In genomic region chr9:4491621-4491975, GRCh38 we compare ENCODE assay signal across 9 cellular contexts. TPM values are rescaled to one million over a fixed set of nuclear protein-coding genes. Genes with fewer than 3 reads are reported as not detected.
DNase-seq lines count a peak whose midpoint lies in the region; ATAC-seq, FAIRE-seq and TF ChIP-seq lines count a peak whose summit lies in the region.
"Had no signal": no experiment of that assay in that cellular context is flagged by ENCODE, and none has a peak within 500 bp of the region (broad histone marks: within the 10 kb centered on the region; RNA-seq: fewer than 3 reads in every experiment).

No MANE protein-coding gene starts in this region.

- TF ChIP-seq POLR2A in HepG2 (IDR thresholded peaks at IDR 0.05; ENCODE audit: insufficient read depth in 1 of 2, low read depth in 2 of 2, low read length in 2 of 2) (no peak), upper lobe of left lung (IDR thresholded peaks at IDR 0.05) (peak in 1 of 4 donors; percentile 44)

- no peak overlapping the region for H3K4me2 ChIP-seq in HepG2 (ENCODE audit: low read depth, low read length)

- 26% methylated on average over 7 of the region's 7 CpGs for WGBS in liver
- WGBS in HepG2 (ENCODE audit: low lambda C conversion rate): 29% methylated on average over 7 of the region's 7 CpGs
- WGBS in upper lobe of left lung, 2 donors: 28 to 55% methylated on average over 6 to 7 of the region's 7 CpGs

- H2AFZ ChIP-seq in HepG2 (ENCODE audit: low read length): no peak overlapping the region

- TF ChIP-seq EP300 in HepG2 (IDR thresholded peaks at IDR 0.05; ENCODE audit: low read depth in 2 of 2, low read length in 2 of 2) (no peak), HepG2 (CRISPR knock-in tag; IDR thresholded peaks at IDR 0.05; ENCODE audit: borderline replicate concordance) (no peak), upper lobe of left lung (IDR thresholded peaks at IDR 0.05) (no peak)

- H3K4me3 ChIP-seq in liver (ENCODE audit: low read depth in 1 of 3, low read length in 3 of 3) (peak overlapping the region; percentile 87 to 97 (median 92)), HepG2 (replicated peaks in 1 of 3; ENCODE audit: insufficient read depth in 1 of 3, low read depth in 2 of 3, low read length in 3 of 3) (no peak overlapping the region), brain microvascular endothelial cell (ENCODE audit: low read depth, low read length) (peak overlapping the region; percentile 68), left lung (peak overlapping the region; percentile 63 to 65), upper lobe of left lung (peak overlapping the region in 3 of 4 donors; percentile 56 to 92 (median 80))

- intact Hi-C loops in HepG2 (cut with micrococcal nuclease; ENCODE audit: unreplicated experiment) (no loop called here), left lung (cut with DNase I) (no loop called here)

- no peak for DNase-seq in HepG2 (ENCODE audit: low spot score)
- no peak for DNase-seq in brain microvascular endothelial cell
- peak in 1 of 2 donors; percentile 40 for DNase-seq in left lung
- peak in 1 of 2 donors; percentile 53 for DNase-seq in upper lobe of left lung
- no peak for DNase-seq in DMS 273 (lab: John Stamatoyannopoulos, UW; ENCODE audit: unreplicated experiment)
- DNase-seq in NCI-H510A (lab: John Stamatoyannopoulos, UW): no peak
- DNase-seq in amniotic stem cell (lab: John Stamatoyannopoulos, UW): no peak

- CTCF ChIA-PET in HepG2 (lab: Yijun Ruan, JAX; ENCODE audit: low intra/inter-chr PET ratio, low total read pairs): no interaction called here

- ATAC-seq in HepG2: no peak
- peak; percentile 59 for ATAC-seq in left lung
- ATAC-seq in upper lobe of left lung (ENCODE audit: low FRiP score in 2 of 2): peak in 1 of 2 donors; percentile 68

- H3K4me1 ChIP-seq in liver (ENCODE audit: control insufficient read depth in 4 of 4, insufficient read depth in 4 of 4, low read length in 3 of 4) (peaks cover 2 to 33% (median 2%) of the 10 kb centered on the region in 4 donors), HepG2 (ENCODE audit: insufficient read depth, low read length) (no peaks in the 10 kb centered on the region), left lung (peaks cover 5 to 7% of the 10 kb centered on the region in 2 donors), upper lobe of left lung (peaks cover 12 to 27% (median 17%) of the 10 kb centered on the region in 4 donors)

- H3K79me2 ChIP-seq in HepG2 (ENCODE audit: insufficient read depth, low read length): no peaks in the 10 kb centered on the region

- peaks cover 0 to 6% (median 0%) of the 10 kb centered on the region in 4 donors for H3K36me3 ChIP-seq in liver (ENCODE audit: control insufficient read depth in 4 of 4, insufficient read depth in 3 of 4, low read depth in 1 of 4, low read length in 3 of 4)
- H3K36me3 ChIP-seq in HepG2 (replicated peaks in 1 of 2; ENCODE audit: control insufficient read depth in 1 of 2, insufficient read depth in 2 of 2, low read length in 2 of 2): no peaks in the 10 kb centered on the region
- no peaks in the 10 kb centered on the region for H3K36me3 ChIP-seq in brain microvascular endothelial cell (replicated peaks)
- no peaks in the 10 kb centered on the region for H3K36me3 ChIP-seq in left lung
- H3K36me3 ChIP-seq in upper lobe of left lung: no peaks in the 10 kb centered on the region

- no peak for TF ChIP-seq CTCF in liver (IDR thresholded peaks at IDR 0.05; ENCODE audit: low read depth, low read length, missing input control)
- no peak for TF ChIP-seq CTCF in HepG2 (CRISPR knock-in tag; IDR thresholded peaks at IDR 0.05)
- TF ChIP-seq CTCF in brain microvascular endothelial cell (IDR thresholded peaks at IDR 0.05; ENCODE audit: low read depth, low read length, missing control alignments): no peak
- TF ChIP-seq CTCF in left lung (IDR thresholded peaks at IDR 0.05): no peak
- no peak for TF ChIP-seq CTCF in upper lobe of left lung (IDR thresholded peaks at IDR 0.05)

- H3K9ac ChIP-seq in liver (ENCODE audit: low read depth in 1 of 2, low read length in 2 of 2) (peak overlapping the region; percentile 72 to 94), HepG2 (ENCODE audit: insufficient read depth, low read depth, low read length) (no peak overlapping the region)

- no peaks in the 10 kb centered on the region for H3K9me3 ChIP-seq in liver (ENCODE audit: control insufficient read depth in 4 of 4, low read length in 3 of 4)
- no peaks in the 10 kb centered on the region for H3K9me3 ChIP-seq in HepG2 (ENCODE audit: low read length)
- no peaks in the 10 kb centered on the region for H3K9me3 ChIP-seq in left lung
- peaks cover 0 to 2% (median 0%) of the 10 kb centered on the region in 4 donors for H3K9me3 ChIP-seq in upper lobe of left lung

- POLR2A ChIA-PET in HepG2 (lab: Yijun Ruan, JAX): no interaction called here

- H3K27me3 ChIP-seq in liver (ENCODE audit: control insufficient read depth in 4 of 4, insufficient read depth in 4 of 4, low read length in 3 of 4) (no peaks in the 10 kb centered on the region), HepG2 (ENCODE audit: control insufficient read depth in 1 of 2, insufficient read depth in 2 of 2, low read length in 2 of 2) (peaks cover 8 to 47% of the 10 kb centered on the region in 2 experiments), brain microvascular endothelial cell (replicated peaks) (no peaks in the 10 kb centered on the region), left lung (peaks cover 0 to 52% of the 10 kb centered on the region in 2 donors), upper lobe of left lung (peaks cover 0 to 2% (median 0%) of the 10 kb centered on the region in 4 donors)

- no peaks in the 10 kb centered on the region for H4K20me1 ChIP-seq in HepG2 (ENCODE audit: insufficient read depth, low read length)

- no peak for TF ChIP-seq RAD21 in liver (IDR thresholded peaks at IDR 0.05)
- TF ChIP-seq RAD21 in HepG2 (CRISPR knock-in tag; IDR thresholded peaks at IDR 0.05): no peak

- no peak for FAIRE-seq in HepG2 (lab: Jason Lieb, UNC)
- FAIRE-seq: endometrium had no signal

- in situ Hi-C loops in HepG2 (cut with HindIII; ENCODE audit: extremely low pct_ligation_motif_present, low pct_unique_long_range_greater_than_20kb): no loop called here
- in situ Hi-C loops in brain microvascular endothelial cell (cut with HindIII; ENCODE audit: low pct_ligation_motif_present, low sequenced_read_pairs): no loop called here

- peak overlapping the region; percentile 86 to 92 for H3K27ac ChIP-seq in liver (ENCODE audit: low read depth in 1 of 2, low read length in 2 of 2)
- H3K27ac ChIP-seq in HepG2 (ENCODE audit: extremely low read length, insufficient read depth, low read length): no peak overlapping the region
- no peak overlapping the region for H3K27ac ChIP-seq in brain microvascular endothelial cell
- peak overlapping the region in 1 of 2 donors; percentile 7 for H3K27ac ChIP-seq in left lung
- peak overlapping the region in 3 of 4 donors; percentile 31 to 75 (median 67) for H3K27ac ChIP-seq in upper lobe of left lung

- BruUV-seq in HepG2 (replicated peaks; lab: Mats Ljungman, UMichigan): no TSS peak

TF ChIP-seq in liver, 16 proteins besides CTCF, POLR2A, EP300 and RAD21:
- TF ChIP-seq ATF3 (IDR thresholded peaks at IDR 0.05) (no peak), EGR1 (IDR thresholded peaks at IDR 0.05; ENCODE audit: low read depth in 2 of 2) (no peak), GABPA (IDR thresholded peaks at IDR 0.05 in 1 of 2, conservative IDR thresholded peaks at IDR 0.05 in 1 of 2) (no peak)
TF ChIP-seq in liver: peak in this region for 0.

TF ChIP-seq in HepG2, 621 proteins besides CTCF, POLR2A, EP300 and RAD21:
- no peak for TF ChIP-seq JARID2 (CRISPR knock-in tag; IDR thresholded peaks at IDR 0.05; ENCODE audit: insufficient replicate concordance)
TF ChIP-seq in HepG2: peak in this region for 0.

RNA-seq across cellular contexts. Expression of gene SLC1A1, which starts 1.3 kb away (rescaled TPM):
- total RNA-seq in liver (10 to 100 TPM in 1 of 2 donors, under 1 TPM in 1; 0.33 to 86.0 TPM), HepG2 (2016; rRNA removed; fragmentation: Illumina TruSeq; extraction: Trizol) (not detected in 2 replicates), left lung (10 to 100 TPM in 1 of 2 donors, 1 to 10 TPM in 1; 9.9 to 46.6 TPM), upper lobe of left lung (10 to 100 TPM; 16.8 to 62.5 (median 40.6) TPM)
- polyA plus RNA-seq in liver (10 to 100 TPM; 24.3 to 42.2 TPM), HepG2 (2011; rRNA removed) (not detected in 2 replicates)
- not detected in 2 replicates for total RNA-seq in HepG2 (2016; cell fraction: cytosol; rRNA removed; fragmentation: Illumina TruSeq; extraction: Trizol; ENCODE audit: low read depth)
- total RNA-seq in HepG2 (2016; cell fraction: insoluble cytoplasmic fraction; rRNA removed; fragmentation: Illumina TruSeq; extraction: Trizol): not detected in 2 replicates
- total RNA-seq in HepG2 (2016; cell fraction: membrane; rRNA removed; fragmentation: Illumina TruSeq; extraction: Trizol): not detected in 2 replicates
- not detected in 2 replicates for total RNA-seq in HepG2 (2016; cell fraction: nucleus; rRNA removed; fragmentation: Illumina TruSeq; extraction: Trizol)
- polyA plus RNA-seq in HepG2 (2011; cell fraction: cytosol; rRNA removed): not detected in 2 replicates
- polyA plus RNA-seq in HepG2 (2011; cell fraction: nucleus; rRNA removed): not detected in 2 replicates
- not detected in 2 replicates for polyA plus RNA-seq in HepG2 (2012)
- polyA plus RNA-seq in HepG2 (2016; cell fraction: cytosol; fragmentation: Illumina TruSeq; extraction: Trizol; ENCODE audit: low read depth): not detected in 2 replicates
- not detected in 2 replicates for polyA plus RNA-seq in HepG2 (2016; cell fraction: insoluble cytoplasmic fraction; fragmentation: Illumina TruSeq; extraction: Trizol; ENCODE audit: low read depth)
- not detected in 2 replicates for polyA plus RNA-seq in HepG2 (2016; cell fraction: membrane; fragmentation: Illumina TruSeq; extraction: Trizol; ENCODE audit: low read depth)
- polyA plus RNA-seq in HepG2 (2016; cell fraction: nucleus; fragmentation: Illumina TruSeq; extraction: Trizol; ENCODE audit: insufficient read depth, low read depth): not detected in 2 replicates
- 10.5 TPM in 1 of 2 replicates, not detected in the other for polyA minus RNA-seq in HepG2 (2011; rRNA and poly(A)+ RNA removed; ENCODE audit: low replicate concordance)
- polyA minus RNA-seq in HepG2 (2011; cell fraction: cytosol; rRNA and poly(A)+ RNA removed): not detected in 2 replicates
- polyA minus RNA-seq in HepG2 (2011; cell fraction: nucleus; rRNA and poly(A)+ RNA removed): not detected in 2 replicates

Comparison
In these comparisons a context has a peak if more than half of its experiments do, and no peak if none do; other contexts are left out.
1. H3K27ac ChIP-seq: peak in liver (2 of 2) and upper lobe of left lung (3 of 4); none in HepG2 (single experiment) and brain microvascular endothelial cell (single experiment).
2. H3K4me3 ChIP-seq: peak in liver (3 of 3), brain microvascular endothelial cell (single experiment), left lung (2 of 2) and upper lobe of left lung (3 of 4); none in HepG2 (0 of 3).